8 cellular contexts compared by ENCODE assay signal in genomic region chr19:35267818-35268545, GRCh38. TPM values are rescaled to one million over a fixed set of nuclear protein-coding genes. Genes with fewer than 3 reads are reported as not detected.
DNase-seq lines count a peak whose midpoint lies in the region; ATAC-seq and TF ChIP-seq lines count a peak whose summit lies in the region.

No MANE protein-coding gene starts in this region.

- peaks cover 12 to 21% of the 10 kb centered on the region in 2 donors for H3K36me3 ChIP-seq in thyroid gland

- TF ChIP-seq POLR2A in thyroid gland (IDR thresholded peaks at IDR 0.05): peak; percentile 50 to 77

- DNase-seq in COLO829 (ENCODE audit: low spot score) (peak; percentile 94), SK-N-DZ (ENCODE audit: low spot score) (peak; percentile 43), germinal center (ENCODE audit: low spot score) (peak; percentile 98), omental fat pad (ENCODE audit: low spot score) (no peak), thyroid gland (peak; percentile 72)
- peak; percentile 78 for DNase-seq in activated naive CD4-positive, alpha-beta T cell treated with anti-CD3 and anti-CD28 coated beads, Interleukin-2, amount 50 U/mL, for 16 hours

- 0 to 4% methylated on average over 14 to 16 of the region's 105 CpGs for WGBS in thyroid gland, 2 donors

- H3K27ac ChIP-seq in thyroid gland: peak overlapping the region; percentile 91 to 97 (median 95)

- peaks cover 19 to 37% of the 10 kb centered on the region in 2 donors for H3K4me1 ChIP-seq in thyroid gland

- ATAC-seq in GM21367 (IDR thresholded peaks at IDR 0.05; ENCODE audit: unreplicated experiment) (peak; percentile 36), omental fat pad (ENCODE audit: low FRiP score) (peak; percentile 57)

- TF ChIP-seq EP300 in Ishikawa (IDR thresholded peaks at IDR 0.05; ENCODE audit: borderline replicate concordance): no peak

- intact Hi-C loops in thyroid gland (cut with DNase I): loop anchor here (2.0 kb wide), 1 partner anchor 19 kb away; the partner anchor contains the start of gene LSR

- H3K4me3 ChIP-seq in thyroid gland (replicated peaks in 1 of 3): peak overlapping the region; percentile 68 to 100 (median 86)

- no peak for TF ChIP-seq CTCF in omental fat pad (IDR thresholded peaks at IDR 0.05)
- TF ChIP-seq CTCF in thyroid gland (IDR thresholded peaks at IDR 0.05): no peak

- no peaks in the 10 kb centered on the region for H3K9me3 ChIP-seq in thyroid gland

- TF ChIP-seq RAD21 in Ishikawa (IDR thresholded peaks at IDR 0.05; ENCODE audit: low read depth): no peak

- no peaks in the 10 kb centered on the region for H3K27me3 ChIP-seq in thyroid gland

TF ChIP-seq in Ishikawa, 13 proteins besides CTCF, POLR2A, EP300 and RAD21:
- TF ChIP-seq YY1 (IDR thresholded peaks at IDR 0.05; ENCODE audit: low read depth) (no peak), TCF12 (IDR thresholded peaks at IDR 0.05; ENCODE audit: low read depth) (no peak), FOXM1 (IDR thresholded peaks at IDR 0.05; ENCODE audit: borderline replicate concordance, low read depth) (no peak), MAX (IDR thresholded peaks at IDR 0.05) (no peak), TEAD4 (IDR thresholded peaks at IDR 0.05) (no peak), USF1 (IDR thresholded peaks at IDR 0.05) (no peak), TAF1 (IDR thresholded peaks at IDR 0.05; ENCODE audit: low read depth) (peak; percentile 35; the same call in 1 of the 2 replicates), ZBTB7A (IDR thresholded peaks at IDR 0.05; ENCODE audit: low read depth) (peak; percentile 99), EGR1 (IDR thresholded peaks at IDR 0.05) (no peak), REST (IDR thresholded peaks at IDR 0.05; ENCODE audit: low read depth) (no peak), NFIC (IDR thresholded peaks at IDR 0.05) (no peak)

RNA-seq across cellular contexts. Expression of gene USF2, which starts 0.8 kb away (rescaled TPM):
- polyA plus RNA-seq in SK-N-DZ (2014; cell fraction: cytosol; rRNA removed): 66.8 and 68.2 TPM in 2 replicates
- 86.7 and 114 TPM in 2 replicates for polyA plus RNA-seq in SK-N-DZ (2014; cell fraction: nucleus; rRNA removed)
- total RNA-seq in omental fat pad (100 to 1,000 TPM in 2 of 4 donors, 10 to 100 TPM in 2; 67.0 to 106 (median 92.0) TPM), thyroid gland (100 to 1,000 TPM in 3 of 4 donors, 10 to 100 TPM in 1; 98.9 to 133 (median 126) TPM)

RNA-seq across cellular contexts. Expression of gene HAMP, which starts 14.3 kb away (rescaled TPM):
- 0.02 TPM in 1 of 2 replicates, not detected in the other for polyA plus RNA-seq in SK-N-DZ (2014; cell fraction: cytosol; rRNA removed)
- not detected in 2 replicates for polyA plus RNA-seq in SK-N-DZ (2014; cell fraction: nucleus; rRNA removed)
- total RNA-seq in omental fat pad: 1 to 10 TPM in 1 of 4 donors, not detected in 3; 1.3 TPM
- not detected for total RNA-seq in thyroid gland

RNA-seq across cellular contexts. Expression of gene LSR, which starts 19.2 kb away (rescaled TPM):
- polyA plus RNA-seq in SK-N-DZ (2014; cell fraction: cytosol; rRNA removed): 1.1 and 1.5 TPM in 2 replicates
- polyA plus RNA-seq in SK-N-DZ (2014; cell fraction: nucleus; rRNA removed): 0.12 and 0.30 TPM in 2 replicates
- total RNA-seq in omental fat pad (10 to 100 TPM; 10.4 to 30.9 (median 17.9) TPM), thyroid gland (10 to 100 TPM; 36.5 to 85.3 (median 61.8) TPM)

RNA-seq across cellular contexts. Expression of gene MAG, which starts 24.0 kb away (rescaled TPM):
- 2.2 TPM in 1 of 2 replicates, not detected in the other for polyA plus RNA-seq in SK-N-DZ (2014; cell fraction: cytosol; rRNA removed)
- not detected in 2 replicates for polyA plus RNA-seq in SK-N-DZ (2014; cell fraction: nucleus; rRNA removed)
- total RNA-seq in omental fat pad: not detected
- 10 to 100 TPM in 1 of 4 donors, 1 to 10 TPM in 2, not detected in 1; 1.7 to 19.2 (median 2.7) TPM for total RNA-seq in thyroid gland

RNA-seq across cellular contexts. Expression of gene FAM187B, which starts 39.4 kb away (rescaled TPM):
- not detected in 2 replicates for polyA plus RNA-seq in SK-N-DZ (2014; cell fraction: cytosol; rRNA removed)
- not detected in 2 replicates for polyA plus RNA-seq in SK-N-DZ (2014; cell fraction: nucleus; rRNA removed)
- not detected for total RNA-seq in omental fat pad
- total RNA-seq in thyroid gland: under 1 TPM in 1 of 4 donors, not detected in 3; 0.67 TPM
